ENCODE assay signal across 1 cellular context in genomic region chr5:26864061-26864460, GRCh38.
TF ChIP-seq lines count a peak whose summit lies in the region.

No MANE protein-coding gene starts in this region.

TF ChIP-seq in HEK293, 187 proteins besides CTCF, POLR2A, EP300 and RAD21 (continued from another document):
- TF ChIP-seq ATF2 (tag by site-specific recombination; IDR thresholded peaks at IDR 0.05; ENCODE audit: low read depth) (peak; percentile 82), ZNF211 (tag by site-specific recombination; IDR thresholded peaks at IDR 0.05; ENCODE audit: low read depth) (no peak), ZNF555 (tag by site-specific recombination; conservative IDR thresholded peaks at IDR 0.05) (no peak), ZNF707 (tag by site-specific recombination; IDR thresholded peaks at IDR 0.05) (no peak), REPIN1 (tag by site-specific recombination; IDR thresholded peaks at IDR 0.05; ENCODE audit: low read depth) (no peak), ZNF26 (tag by site-specific recombination; IDR thresholded peaks at IDR 0.05) (no peak), ZBTB48 (tag by site-specific recombination; IDR thresholded peaks at IDR 0.05) (no peak), ZNF629 (tag by site-specific recombination; IDR thresholded peaks at IDR 0.05) (0 out of 2 replicates have a peak, but pooled peaks have one; percentile 12), ZBTB44 (tag by site-specific recombination; IDR thresholded peaks at IDR 0.05) (no peak)
